In genomic region chr7:75611557-75612178, GRCh38 we compare ENCODE assay signal across 1 cellular context.
TF ChIP-seq lines count a peak whose summit lies in the region.

No MANE protein-coding gene starts in this region.

TF ChIP-seq in HepG2, 621 proteins besides CTCF, POLR2A, EP300 and RAD21 (continued from another document and continues in another):
- no peak for TF ChIP-seq KIAA2018 (CRISPR knock-in tag; IDR thresholded peaks at IDR 0.05; ENCODE audit: borderline replicate concordance)
- TF ChIP-seq JUN (CRISPR knock-in tag; IDR thresholded peaks at IDR 0.05): no peak
- TF ChIP-seq ARNT (IDR thresholded peaks at IDR 0.05): no peak
- TF ChIP-seq KDM6A (CRISPR knock-in tag; IDR thresholded peaks at IDR 0.05; ENCODE audit: low read depth): no peak
- no peak for TF ChIP-seq HMGA1 (CRISPR knock-in tag; conservative IDR thresholded peaks at IDR 0.05)
- no peak; the same call in 1 of the 2 replicates for TF ChIP-seq POGZ (CRISPR knock-in tag; IDR thresholded peaks at IDR 0.05)
- no peak for TF ChIP-seq AGO2 (optimal IDR thresholded peaks at IDR 0.05; ENCODE audit: low read depth, low read length)
- TF ChIP-seq MXD3 (CRISPR knock-in tag; IDR thresholded peaks at IDR 0.05): no peak
- no peak for TF ChIP-seq NR2F6 (IDR thresholded peaks at IDR 0.05)
- no peak for TF ChIP-seq NR2F6 (CRISPR knock-in tag; IDR thresholded peaks at IDR 0.05)
- peak; percentile 42; the same call in 1 of the 2 replicates for TF ChIP-seq ZMYM4 (CRISPR knock-in tag; IDR thresholded peaks at IDR 0.05)
- no peak for TF ChIP-seq ZNF530 (CRISPR knock-in tag; IDR thresholded peaks at IDR 0.05; ENCODE audit: low read depth)
- TF ChIP-seq ZUFSP (CRISPR knock-in tag; IDR thresholded peaks at IDR 0.05; ENCODE audit: borderline replicate concordance): no peak
- no peak for TF ChIP-seq HNRNPUL1 (IDR thresholded peaks at IDR 0.05; ENCODE audit: low read depth, low read length)
- no peak for TF ChIP-seq ADNP (CRISPR knock-in tag; IDR thresholded peaks at IDR 0.05)
- TF ChIP-seq ZNF552 (CRISPR knock-in tag; IDR thresholded peaks at IDR 0.05; ENCODE audit: borderline replicate concordance): no peak
- TF ChIP-seq NFATC3 (CRISPR knock-in tag; IDR thresholded peaks at IDR 0.05): no peak
- TF ChIP-seq ZFY (CRISPR knock-in tag; IDR thresholded peaks at IDR 0.05): peak; percentile 98
- TF ChIP-seq HCFC1 (IDR thresholded peaks at IDR 0.05; ENCODE audit: low read depth, low read length): no peak
- no peak for TF ChIP-seq ZNF556 (CRISPR knock-in tag; IDR thresholded peaks at IDR 0.05; ENCODE audit: borderline replicate concordance)
- peak; percentile 79; the same call in 1 of the 2 replicates for TF ChIP-seq BRCA1 (CRISPR knock-in tag; IDR thresholded peaks at IDR 0.05)
- TF ChIP-seq MTF2 (CRISPR knock-in tag; IDR thresholded peaks at IDR 0.05; ENCODE audit: borderline replicate concordance): no peak
- TF ChIP-seq ZNF558 (CRISPR knock-in tag; IDR thresholded peaks at IDR 0.05; ENCODE audit: borderline replicate concordance): peak; percentile 44; the same call in 1 of the 2 replicates
- peak; percentile 35; the same call in 1 of the 2 replicates for TF ChIP-seq ZZZ3 (CRISPR knock-in tag; IDR thresholded peaks at IDR 0.05; ENCODE audit: borderline replicate concordance)
- TF ChIP-seq MNT (IDR thresholded peaks at IDR 0.05): no peak
- no peak for TF ChIP-seq GZF1 (CRISPR knock-in tag; IDR thresholded peaks at IDR 0.05)
- TF ChIP-seq CCAR2 (optimal IDR thresholded peaks at IDR 0.05; ENCODE audit: low read depth, low read length): no peak
- TF ChIP-seq FUBP1 (CRISPR knock-in tag; IDR thresholded peaks at IDR 0.05; ENCODE audit: borderline replicate concordance): no peak
- TF ChIP-seq LRRFIP1 (CRISPR knock-in tag; conservative IDR thresholded peaks at IDR 0.05): no peak
- peak; percentile 92 for TF ChIP-seq SAP130 (CRISPR knock-in tag; IDR thresholded peaks at IDR 0.05; ENCODE audit: low read depth)
- peak; percentile 80; the same call in 1 of the 2 replicates for TF ChIP-seq ZSCAN9 (CRISPR knock-in tag; IDR thresholded peaks at IDR 0.05; ENCODE audit: borderline replicate concordance)
- TF ChIP-seq ZBTB8A (CRISPR knock-in tag; IDR thresholded peaks at IDR 0.05; ENCODE audit: borderline replicate concordance, low read depth): no peak
- no peak for TF ChIP-seq CENPBD1 (CRISPR knock-in tag; IDR thresholded peaks at IDR 0.05; ENCODE audit: borderline replicate concordance, low read depth)
- TF ChIP-seq TCF7 (IDR thresholded peaks at IDR 0.05; ENCODE audit: low read depth): no peak
- peak; percentile 69 for TF ChIP-seq ZFP91 (CRISPR knock-in tag; IDR thresholded peaks at IDR 0.05; ENCODE audit: borderline replicate concordance)
- peak; percentile 73 for TF ChIP-seq GATAD2A (CRISPR knock-in tag; IDR thresholded peaks at IDR 0.05)
- TF ChIP-seq HIC2 (CRISPR knock-in tag; IDR thresholded peaks at IDR 0.05; ENCODE audit: low read depth): peak; percentile 71
- no peak for TF ChIP-seq PLSCR1 (CRISPR knock-in tag; IDR thresholded peaks at IDR 0.05; ENCODE audit: borderline replicate concordance)
